ENCODE assay signal across 9 cellular contexts in genomic region chr11:37946155-37946766, GRCh38.
A peak's percentile ranks its signal among the peaks of the same experiment; 100 is the strongest.
DNase-seq lines count a peak whose midpoint lies in the region; ATAC-seq and TF ChIP-seq lines count a peak whose summit lies in the region.
"Had no signal": no experiment of that assay in that cellular context is flagged by ENCODE, and none has a peak within 500 bp of the region (broad histone marks: within the 10 kb centered on the region; RNA-seq: fewer than 3 reads in every experiment).

No MANE protein-coding gene starts in this region.

- peak; percentile 87 for ATAC-seq in HG02610 (IDR thresholded peaks at IDR 0.05; ENCODE audit: unreplicated experiment)
- no peak for ATAC-seq in stimulated activated effector memory CD8-positive, alpha-beta T cell treated with anti-CD3 and anti-CD28 coated beads, Interleukin-12 subunit alpha, Interleukin-12 subunit beta, amount 100 ng/mL, for 72 hours

- BruUV-seq in mammary epithelial cell (replicated peaks; lab: Mats Ljungman, UMichigan), result no TSS peak

- no peaks in the 10 kb centered on the region for H4K20me1 ChIP-seq in mammary epithelial cell (ENCODE audit: insufficient read depth, low read length)

- H3K4me1 Mint-ChIP-seq in nephron progenitor cell, result no peaks in the 10 kb centered on the region
- H3K4me1 Mint-ChIP-seq in stimulated activated effector memory CD8-positive, alpha-beta T cell treated with anti-CD3 and anti-CD28 coated beads, Interleukin-12 subunit alpha, Interleukin-12 subunit beta, amount 100 ng/mL, for 72 hours, result no peaks in the 10 kb centered on the region
- H3K4me1 Mint-ChIP-seq: activated naive CD4-positive, alpha-beta T cell treated with anti-CD3 and anti-CD28 coated beads, Interleukin-2, amount 50 U/mL, for 24 hours had no signal

- CTCF ChIA-PET in mammary epithelial cell (lab: Charles Lee; ENCODE audit: low non-redundant PET), result interaction anchor here (0.6 to 0.7 kb wide), 3 partner anchors 9 to 675 kb away, joined by 3 read pairs; no protein-coding TSS in a partner anchor

- TF ChIP-seq CTCF in mammary epithelial cell (conservative IDR thresholded peaks at IDR 0.05 in 1 of 2, IDR thresholded peaks at IDR 0.05 in 1 of 2; ENCODE audit: extremely low read depth in 1 of 2, insufficient read depth in 1 of 2, low read depth in 1 of 2, low read length in 2 of 2) (peak; percentile 81 to 83), nephron progenitor cell (IDR thresholded peaks at IDR 0.05) (peak; percentile 62)

- H3K36me3 Mint-ChIP-seq in nephron progenitor cell (ENCODE audit: low read depth), result peaks cover 7% of the 10 kb centered on the region
- H3K36me3 Mint-ChIP-seq in stimulated activated effector memory CD8-positive, alpha-beta T cell treated with anti-CD3 and anti-CD28 coated beads, Interleukin-12 subunit alpha, Interleukin-12 subunit beta, amount 100 ng/mL, for 72 hours, result no peaks in the 10 kb centered on the region
- H3K36me3 Mint-ChIP-seq: activated naive CD4-positive, alpha-beta T cell treated with anti-CD3 and anti-CD28 coated beads, Interleukin-2, amount 50 U/mL, for 24 hours had no signal

- no peaks in the 10 kb centered on the region for H3K79me2 ChIP-seq in mammary epithelial cell (ENCODE audit: insufficient read depth, low read length)

- no peak overlapping the region for H3K27ac Mint-ChIP-seq in nephron progenitor cell
- H3K27ac Mint-ChIP-seq in stimulated activated effector memory CD8-positive, alpha-beta T cell treated with anti-CD3 and anti-CD28 coated beads, Interleukin-12 subunit alpha, Interleukin-12 subunit beta, amount 100 ng/mL, for 72 hours, result no peak overlapping the region
- H3K27ac Mint-ChIP-seq: activated naive CD4-positive, alpha-beta T cell treated with anti-CD3 and anti-CD28 coated beads, Interleukin-2, amount 50 U/mL, for 24 hours had no signal

- H3K9me3 ChIP-seq in mammary epithelial cell (replicated peaks; ENCODE audit: insufficient read depth, low read length), result no peaks in the 10 kb centered on the region

- no peaks in the 10 kb centered on the region for H3K36me3 ChIP-seq in mammary epithelial cell (ENCODE audit: insufficient read depth, low read length)

- DNase-seq in NCI-H510A treated with DMSO at 0.1 percent for 48 hours (lab: John Stamatoyannopoulos, UW) (peak; percentile 37), NCI-H510A (lab: John Stamatoyannopoulos, UW) (no peak), NCI-H2171 treated with DMSO at 0.1 percent for 48 hours (lab: John Stamatoyannopoulos, UW) (peak; percentile 24), mammary epithelial cell (peak; percentile 43), nephron progenitor cell (peak; percentile 35)
- DNase-seq in stimulated activated effector memory CD8-positive, alpha-beta T cell treated with anti-CD3 and anti-CD28 coated beads, Interleukin-12 subunit alpha, Interleukin-12 subunit beta, amount 100 ng/mL, for 72 hours (ENCODE audit: low spot score in 2 of 2), result no peak
- no peak for DNase-seq in activated naive CD4-positive, alpha-beta T cell (lab: John Stamatoyannopoulos, UW)

- WGBS in mammary epithelial cell (ENCODE audit: low coverage, missing lambda C conversion rate), result 20% methylated on average over 4 of the region's 4 CpGs

- peaks cover 3% of the 10 kb centered on the region for H3K27me3 Mint-ChIP-seq in nephron progenitor cell (ENCODE audit: low read depth, poor library complexity)
- H3K27me3 Mint-ChIP-seq: activated naive CD4-positive, alpha-beta T cell treated with anti-CD3 and anti-CD28 coated beads, Interleukin-2, amount 50 U/mL, for 24 hours had no signal

- no peaks in the 10 kb centered on the region for H3K27me3 ChIP-seq in mammary epithelial cell (ENCODE audit: insufficient read depth, low read length)

- no peaks in the 10 kb centered on the region for H3K4me1 ChIP-seq in mammary epithelial cell (ENCODE audit: insufficient read depth, low read length)

- no peak overlapping the region for H3K4me2 ChIP-seq in mammary epithelial cell (ENCODE audit: insufficient read depth, low read depth, low read length)

- intact Hi-C loops in mammary epithelial cell (cut with micrococcal nuclease), result loop anchor here (1.0 kb wide), 1 partner anchor 845 kb away; no protein-coding TSS in a partner anchor

- H3K4me3 ChIP-seq in mammary epithelial cell (replicated peaks in 1 of 3; ENCODE audit: insufficient read depth in 1 of 3, low read depth in 2 of 3, low read length in 3 of 3), result no peak overlapping the region

- H2AFZ ChIP-seq in mammary epithelial cell (ENCODE audit: low read depth, low read length), result no peak overlapping the region

- no peak overlapping the region for H3K9ac ChIP-seq in mammary epithelial cell (ENCODE audit: insufficient read depth, low read length)

- peaks cover 20% of the 10 kb centered on the region for H3K9me3 Mint-ChIP-seq in nephron progenitor cell
- H3K9me3 Mint-ChIP-seq in stimulated activated effector memory CD8-positive, alpha-beta T cell treated with anti-CD3 and anti-CD28 coated beads, Interleukin-12 subunit alpha, Interleukin-12 subunit beta, amount 100 ng/mL, for 72 hours, result peaks cover 25% of the 10 kb centered on the region

- H3K4me3 Mint-ChIP-seq in nephron progenitor cell, result no peak overlapping the region
- no peak overlapping the region for H3K4me3 Mint-ChIP-seq in stimulated activated effector memory CD8-positive, alpha-beta T cell treated with anti-CD3 and anti-CD28 coated beads, Interleukin-12 subunit alpha, Interleukin-12 subunit beta, amount 100 ng/mL, for 72 hours
- H3K4me3 Mint-ChIP-seq: activated naive CD4-positive, alpha-beta T cell treated with anti-CD3 and anti-CD28 coated beads, Interleukin-2, amount 50 U/mL, for 24 hours had no signal

- no peak overlapping the region for H3K27ac ChIP-seq in mammary epithelial cell (ENCODE audit: insufficient read depth, low read depth, low read length)

- in situ Hi-C loops in mammary epithelial cell (cut with MboI; ENCODE audit: low sequenced_read_pairs in 2 of 2), result no loop called here

- dilution Hi-C loops in mammary epithelial cell (cut with HindIII; ENCODE audit: low sequenced_read_pairs), result no loop called here

Comparison
In these comparisons a context has a peak if more than half of its experiments do, and no peak if none do; other contexts are left out.
1. DNase-seq: peak in NCI-H510A treated with DMSO at 0.1 percent for 48 hours (single experiment), NCI-H2171 treated with DMSO at 0.1 percent for 48 hours (single experiment), mammary epithelial cell (single experiment) and nephron progenitor cell (single experiment); none in NCI-H510A (single experiment), stimulated activated effector memory CD8-positive, alpha-beta T cell treated with anti-CD3 and anti-CD28 coated beads, Interleukin-12 subunit alpha, Interleukin-12 subunit beta, amount 100 ng/mL, for 72 hours (0 of 2) and activated naive CD4-positive, alpha-beta T cell (0 of 4).